26 cellular contexts compared by ENCODE assay signal in the genomic region with DNA sequence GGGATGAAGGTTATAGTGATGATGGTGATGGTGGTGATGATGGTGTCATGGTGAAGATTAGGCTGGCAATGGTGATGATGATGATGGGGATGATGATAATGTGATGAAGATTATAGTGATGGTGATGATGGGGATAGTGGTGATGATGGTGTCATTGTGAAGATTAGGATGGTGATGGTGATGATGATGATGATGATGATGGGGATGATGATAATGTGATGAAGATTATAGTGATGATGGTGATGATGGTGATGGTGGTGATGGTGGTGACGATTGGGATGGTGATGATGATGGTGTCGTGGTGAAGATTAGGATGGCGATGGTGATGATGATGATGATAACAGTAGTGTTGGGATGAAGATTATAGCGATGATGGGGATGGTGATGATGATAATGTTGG.
"Had no signal": no experiment of that assay in that cellular context is flagged by ENCODE, and none has a peak within 500 bp of the region (broad histone marks: within the 10 kb centered on the region; RNA-seq: fewer than 3 reads in every experiment).

No MANE protein-coding gene starts in this region.

- H3K4me1 ChIP-seq: colonic mucosa, esophagus squamous epithelium, gastrocnemius medialis, heart right ventricle, left lung, lower lobe of right lung had no signal

- H3K9me3 ChIP-seq: colonic mucosa, esophagus squamous epithelium, gastrocnemius medialis, heart right ventricle, lower lobe of right lung, mucosa of descending colon had no signal

- ATAC-seq: effector memory CD8-positive, alpha-beta T cell; esophagus mucosa; gastrocnemius medialis; heart right ventricle; left cardiac atrium; left lung; left ventricle myocardium superior; lower lobe of right lung; mucosa of descending colon had no signal

- FAIRE-seq: endometrium, islet of Langerhans, keratinocyte had no signal

- H3K27ac ChIP-seq: colonic mucosa, epithelial cell of prostate, esophagus squamous epithelium, gastrocnemius medialis, heart right ventricle, left lung, lower lobe of right lung had no signal

- H3K4me3 ChIP-seq: colonic mucosa, esophagus squamous epithelium, gastrocnemius medialis, heart right ventricle, left lung, lower lobe of right lung, mucosa of descending colon had no signal

- H3K36me3 ChIP-seq: colonic mucosa, esophagus squamous epithelium, gastrocnemius medialis, heart right ventricle, left lung, lower lobe of right lung had no signal

- DNase-seq: colonic mucosa; cortex of kidney; effector CD8-positive, alpha-beta T cell; effector memory CD8-positive, alpha-beta T cell; endodermal cell; erythroblast; esophagus squamous epithelium; foreskin fibroblast; foreskin melanocyte; gastrocnemius medialis; glutamatergic neuron; head of caudate nucleus; heart right ventricle; hippocampal formation; left cardiac atrium; left lung; left ventricle myocardium superior; lower lobe of right lung; mesenchymal stem cell; mucosa of descending colon; naive B cell had no signal

- H3K27me3 ChIP-seq: colonic mucosa, esophagus squamous epithelium, gastrocnemius medialis, heart right ventricle, left lung had no signal
